In the genomic region with DNA sequence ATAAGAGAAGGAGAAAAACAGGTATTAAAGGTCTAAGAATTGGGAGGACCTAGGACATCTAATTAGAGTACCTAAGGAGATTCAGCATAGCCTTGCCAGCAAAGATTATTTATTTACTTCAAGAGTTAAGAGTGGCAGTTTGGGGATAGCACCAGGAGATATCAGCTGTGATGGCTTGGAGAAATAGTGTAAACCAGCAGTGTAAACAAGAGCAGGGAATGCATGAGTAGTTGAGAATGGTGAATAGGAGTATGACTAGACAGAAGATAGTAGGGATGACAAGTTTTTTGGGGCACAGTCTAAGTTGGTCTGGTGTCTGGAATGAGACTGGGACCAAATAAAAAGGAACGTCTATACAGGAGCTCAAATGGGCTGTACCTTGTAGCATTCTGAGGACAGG, we compare ENCODE assay signal across 1 cellular context. TPM values are rescaled to one million over a fixed set of nuclear protein-coding genes. Genes with fewer than 3 reads are reported as not detected.
"Had no signal": no experiment of that assay in that cellular context is flagged by ENCODE, and none has a peak within 500 bp of the region (broad histone marks: within the 10 kb centered on the region; RNA-seq: fewer than 3 reads in every experiment).

No MANE protein-coding gene starts in this region.

RNA-seq across cellular contexts. Expression of a gene that starts 21.0 kb away (rescaled TPM):
- total RNA-seq: temporal lobe had no signal
